36 cellular contexts compared by ENCODE assay signal in genomic region chrX:48741834-48742233, GRCh38. TPM values are rescaled to one million over a fixed set of nuclear protein-coding genes. Genes with fewer than 3 reads are reported as not detected.
"Had no signal": no experiment of that assay in that cellular context is flagged by ENCODE, and none has a peak within 500 bp of the region (broad histone marks: within the 10 kb centered on the region; RNA-seq: fewer than 3 reads in every experiment).

No MANE protein-coding gene starts in this region.

- H3K9ac ChIP-seq: KMS-11 had no signal

- H3K4me1 ChIP-seq: ascending aorta, colonic mucosa, Peyer's patch had no signal

- FAIRE-seq: TTC549 had no signal

- ATAC-seq: activated CD8-positive, alpha-beta T cell treated with anti-CD3 and anti-CD28 coated beads for 36 hours; activated T-cell treated with anti-CD3 and anti-CD28 coated beads, Interleukin-2, amount 50 U/mL, for 72 hours; activated T-helper 17 cell treated with anti-CD3 and anti-CD28 coated beads, Interleukin-2, amount 50 U/mL, for 72 hours; Right ventricle myocardium inferior had no signal

- H3K36me3 ChIP-seq: ascending aorta, cardiac muscle cell, colonic mucosa, Peyer's patch had no signal

- H3K9me3 ChIP-seq: ascending aorta, colonic mucosa, Peyer's patch had no signal

- H3K4me3 ChIP-seq: ascending aorta, cardiac muscle cell, colonic mucosa, Peyer's patch had no signal

- H3K27ac ChIP-seq: ascending aorta, cardiac muscle cell, colonic mucosa, KMS-11, Peyer's patch, RWPE1 had no signal

- H3K27me3 ChIP-seq: ascending aorta, cardiac muscle cell, colonic mucosa, Peyer's patch had no signal

- DNase-seq: activated CD4-positive, alpha-beta T cell treated with anti-CD3 and anti-CD28 coated beads, Interleukin-2, amount 10 ng/mL, durations not matched to agents 24 days and 14 days; activated CD4-positive, alpha-beta T cell treated with anti-CD3 and anti-CD28 coated beads, Interleukin-2, amount 50 U/mL, for 4 hours; activated CD8-positive, alpha-beta T cell treated with anti-CD3 and anti-CD28 coated beads for 36 hours; activated effector memory CD4-positive, alpha-beta T cell treated with anti-CD3 and anti-CD28 coated beads, Interleukin-2, amount 50 U/mL, for 16 hours; activated naive CD4-positive, alpha-beta T cell; activated naive CD4-positive, alpha-beta T cell treated with anti-CD3 and anti-CD28 coated beads, Interleukin-2, amount 50 U/mL, for 16 hours; activated naive CD8-positive, alpha-beta T cell treated with anti-CD3 and anti-CD28 coated beads for 36 hours; activated T-cell treated with anti-CD3 and anti-CD28 coated beads, Interleukin-2, amount 50 U/mL, for 1 hour; activated T-cell treated with anti-CD3 and anti-CD28 coated beads, Interleukin-2, amount 50 U/mL, for 72 hours; amniotic stem cell; colonic mucosa; NCI-H1105 treated with DMSO at 0.1 percent for 48 hours; NCI-H1436; NCI-H1694 treated with DMSO at 0.1 percent for 48 hours; NCI-H2029 treated with DMSO at 0.1 percent for 48 hours; NCI-H2107; NCI-H2171 treated with DMSO at 0.1 percent for 48 hours; NCI-H2227 treated with DMSO at 0.1 percent for 48 hours; NCI-H446; NCI-H524 treated with DMSO at 0.1 percent for 48 hours; Peyer's patch; SIG-M5; T1000 had no signal

- H3K4me2 ChIP-seq: KMS-11 had no signal

RNA-seq across cellular contexts. Expression of gene GLOD5, which starts 19.7 kb away (rescaled TPM):
- total RNA-seq: activated CD4-positive, alpha-beta T cell treated with anti-CD3 and anti-CD28 coated beads, Interleukin-2, amount 10 ng/mL, durations not matched to agents 24 days and 14 days; activated CD8-positive, alpha-beta memory T cell treated with anti-CD3 and anti-CD28 coated beads for 36 hours; activated CD8-positive, alpha-beta T cell treated with anti-CD3 and anti-CD28 coated beads for 36 hours; activated naive CD8-positive, alpha-beta T cell treated with anti-CD3 and anti-CD28 coated beads for 36 hours; activated T-cell treated with anti-CD3 and anti-CD28 coated beads, Interleukin-2, amount 50 U/mL, for 72 hours; activated T-helper 17 cell treated with anti-CD3 and anti-CD28 coated beads, Interleukin-2, amount 50 U/mL, for 72 hours; ascending aorta; cardiac muscle cell; chondrocyte; LHCN-M2; Right ventricle myocardium inferior; SK-MEL-5; T-helper 1 cell treated with Interleukin-12 subunit alpha and Interleukin-12 subunit beta and Interleukin-4 antibody, amounts not matched to agents 30 ng/mL and 1 ng/mL, for 36 hours; T-helper 2 cell treated with Interferon-gamma antibody and Interleukin-4, amounts not matched to agents 100 ng/mL and 5 ng/mL, for 36 hours had no signal
- polyA plus RNA-seq: cardiac muscle cell had no signal

RNA-seq across cellular contexts. Expression of gene GATA1, which starts 44.6 kb away (rescaled TPM):
- total RNA-seq: activated CD4-positive, alpha-beta T cell treated with anti-CD3 and anti-CD28 coated beads, Interleukin-2, amount 10 ng/mL, durations not matched to agents 24 days and 14 days; activated CD8-positive, alpha-beta memory T cell treated with anti-CD3 and anti-CD28 coated beads for 36 hours; activated CD8-positive, alpha-beta T cell treated with anti-CD3 and anti-CD28 coated beads for 36 hours; activated naive CD8-positive, alpha-beta T cell treated with anti-CD3 and anti-CD28 coated beads for 36 hours; activated T-helper 17 cell treated with anti-CD3 and anti-CD28 coated beads, Interleukin-2, amount 50 U/mL, for 72 hours; ascending aorta; cardiac muscle cell; chondrocyte; LHCN-M2; Peyer's patch; SK-MEL-5; T-helper 1 cell treated with Interleukin-12 subunit alpha and Interleukin-12 subunit beta and Interleukin-4 antibody, amounts not matched to agents 30 ng/mL and 1 ng/mL, for 36 hours; T-helper 2 cell treated with Interferon-gamma antibody and Interleukin-4, amounts not matched to agents 100 ng/mL and 5 ng/mL, for 36 hours had no signal

RNA-seq across cellular contexts. Expression of gene WAS, which starts 58.2 kb away (rescaled TPM):
- total RNA-seq: LHCN-M2 had no signal
